In the genomic region with DNA sequence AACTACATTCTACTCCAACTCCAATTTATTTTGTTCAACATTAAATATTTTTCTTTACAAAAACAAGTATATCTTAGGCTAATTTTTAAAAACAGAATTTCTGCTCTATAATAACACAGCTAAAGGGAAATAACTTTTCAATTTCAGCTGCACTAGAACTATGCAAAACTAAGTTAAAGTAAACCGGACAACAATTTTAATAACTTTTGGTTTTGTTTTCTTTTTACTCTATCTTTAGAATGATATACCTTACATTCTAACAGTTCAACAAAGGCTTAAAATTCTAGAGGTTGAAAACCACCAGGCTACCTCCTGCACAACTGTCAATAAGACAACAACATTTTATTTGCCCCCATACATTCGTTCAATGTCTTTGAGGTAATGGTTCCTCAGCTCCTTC, we compare ENCODE assay signal across 26 cellular contexts. TPM values are rescaled to one million over a fixed set of nuclear protein-coding genes. Genes with fewer than 3 reads are reported as not detected.
"Had no signal": no experiment of that assay in that cellular context is flagged by ENCODE, and none has a peak within 500 bp of the region (broad histone marks: within the 10 kb centered on the region; RNA-seq: fewer than 3 reads in every experiment).

No MANE protein-coding gene starts in this region.

- ATAC-seq: activated CD4-positive, alpha-beta T cell treated with anti-CD3 and anti-CD28 coated beads for 36 hours; activated T-helper 17 cell treated with anti-CD3 and anti-CD28 coated beads, Interleukin-2, amount 50 U/mL, for 72 hours had no signal

- H3K36me3 ChIP-seq: adrenal gland, Peyer's patch, SJCRH30, WERI-Rb-1 had no signal

- DNase-seq: activated CD4-positive, alpha-beta memory T cell treated with anti-CD3 and anti-CD28 coated beads, Interleukin-2, amount 10 ng/mL, durations not matched to agents 7 days and 5 days; activated CD4-positive, alpha-beta T cell treated with anti-CD3 and anti-CD28 coated beads for 36 hours; activated CD4-positive, alpha-beta T cell treated with anti-CD3 and anti-CD28 coated beads, Interleukin-2, amount 50 U/mL, for 1 hour; activated gamma-delta T cell; activated naive CD4-positive, alpha-beta T cell treated with anti-CD3 and anti-CD28 coated beads for 36 hours; activated T-cell treated with anti-CD3 and anti-CD28 coated beads for 4 hours; activated T-cell treated with anti-CD3 and anti-CD28 coated beads, Interleukin-2, amount 50 U/mL, for 48 hours; adrenal gland; anterior cingulate cortex; cerebellar nuclear complex; MM.1S; NCI-H1105; NCI-H1436; NCI-H187; NCI-H2081; NCI-H510A treated with DMSO at 0.1 percent for 48 hours; NK-92 treated with Interleukin-12 subunit alpha and Interleukin-12 subunit beta, amount 100 ng/mL, for 24 hours; Peyer's patch; Right ventricle myocardium superior; SJCRH30; SK-N-SH; T-helper 1 cell; WERI-Rb-1 had no signal

- H3K4me3 ChIP-seq: adrenal gland, coronary artery, Peyer's patch, SJCRH30 had no signal

- H3K4me1 ChIP-seq: adrenal gland, Peyer's patch, SJCRH30 had no signal

- H3K27ac ChIP-seq: adrenal gland, coronary artery, Peyer's patch, RWPE1, SJCRH30, WERI-Rb-1 had no signal

- H3K27me3 ChIP-seq: adrenal gland, Peyer's patch, SJCRH30 had no signal

- H3K9ac ChIP-seq: SK-N-SH had no signal

- H3K9me3 ChIP-seq: adrenal gland, Peyer's patch, SJCRH30, SK-N-SH had no signal

RNA-seq across cellular contexts. Expression of a gene that starts 18.7 kb away (rescaled TPM):
- total RNA-seq: Peyer's patch had no signal
